Comparison of ENCODE assay signal across 15 cellular contexts in genomic region chr11:64201524-64201923, GRCh38.
"Had no signal": no experiment of that assay in that cellular context is flagged by ENCODE, and none has a peak within 500 bp of the region (broad histone marks: within the 10 kb centered on the region; RNA-seq: fewer than 3 reads in every experiment).

No MANE protein-coding gene starts in this region.

- H3K36me3 ChIP-seq: ovary had no signal

- H3K9ac ChIP-seq: neural progenitor cell had no signal

- H3K4me3 ChIP-seq: esophagus squamous epithelium, lower lobe of right lung, neural progenitor cell, ovary, transverse colon had no signal

- H3K27ac Mint-ChIP-seq: activated naive CD4-positive, alpha-beta T cell treated with anti-CD3 and anti-CD28 coated beads, Interleukin-2, amount 10 ng/mL, durations not matched to agents 7 days and 5 days; mesothelial cell of epicardium; neural progenitor cell had no signal

- H3K27me3 ChIP-seq: brain microvascular endothelial cell, esophagus squamous epithelium, neural progenitor cell, ovary, transverse colon had no signal

- H3K27ac ChIP-seq: brain microvascular endothelial cell, esophagus squamous epithelium, lower lobe of right lung, neural progenitor cell, ovary, transverse colon had no signal

- H3K4me3 Mint-ChIP-seq: activated naive CD4-positive, alpha-beta T cell treated with anti-CD3 and anti-CD28 coated beads, Interleukin-2, amount 10 ng/mL, durations not matched to agents 7 days and 5 days; immature natural killer cell; mesothelial cell of epicardium; neural progenitor cell had no signal

- H3K9me3 Mint-ChIP-seq: activated naive CD4-positive, alpha-beta T cell treated with anti-CD3 and anti-CD28 coated beads, Interleukin-2, amount 10 ng/mL, durations not matched to agents 7 days and 5 days; immature natural killer cell; mesothelial cell of epicardium; neural progenitor cell had no signal

- H3K9me3 ChIP-seq: esophagus squamous epithelium, lower lobe of right lung, ovary, transverse colon had no signal

- H2AFZ ChIP-seq: neural progenitor cell had no signal

- DNase-seq: activated CD4-positive, alpha-beta T cell treated with anti-CD3 and anti-CD28 coated beads, Interleukin-2, amount 50 U/mL, for 1 hour; activated naive CD4-positive, alpha-beta T cell treated with anti-CD3 and anti-CD28 coated beads, Interleukin-2, amount 10 ng/mL, durations not matched to agents 7 days and 5 days; brain microvascular endothelial cell; esophagus squamous epithelium; foreskin fibroblast; immature natural killer cell; lower lobe of right lung; ovary; stimulated activated CD4-positive, alpha-beta T cell treated with anti-CD3 and anti-CD28 coated beads, Interleukin-12 subunit alpha, Interleukin-12 subunit beta, amount 100 ng/mL, for 4 hours; stimulated activated naive CD4-positive, alpha-beta T cell; substantia nigra; T1000; transverse colon had no signal

- H3K27me3 Mint-ChIP-seq: activated naive CD4-positive, alpha-beta T cell treated with anti-CD3 and anti-CD28 coated beads, Interleukin-2, amount 10 ng/mL, durations not matched to agents 7 days and 5 days had no signal

- H3K4me2 ChIP-seq: neural progenitor cell had no signal

- ATAC-seq: lower lobe of right lung had no signal
